28 cellular contexts compared by ENCODE assay signal in genomic region chr10:21205328-21205727, GRCh38.
"Had no signal": no experiment of that assay in that cellular context is flagged by ENCODE, and none has a peak within 500 bp of the region (broad histone marks: within the 10 kb centered on the region; RNA-seq: fewer than 3 reads in every experiment).

No MANE protein-coding gene starts in this region.

- H3K4me3 ChIP-seq: coronary artery, dorsolateral prefrontal cortex, esophagus muscularis mucosa, gastroesophageal sphincter had no signal

- H3K36me3 ChIP-seq: brain microvascular endothelial cell, esophagus muscularis mucosa, gastroesophageal sphincter had no signal

- ATAC-seq: activated T-helper 17 cell treated with anti-CD3 and anti-CD28 coated beads, Interleukin-2, amount 50 U/mL, for 72 hours; foreskin keratinocyte; gastroesophageal sphincter; WTC11 had no signal

- H3K27ac ChIP-seq: brain microvascular endothelial cell, coronary artery, dorsolateral prefrontal cortex, esophagus muscularis mucosa, foreskin keratinocyte, gastroesophageal sphincter, VCaP had no signal

- DNase-seq: activated CD4-positive, alpha-beta memory T cell treated with anti-CD3 and anti-CD28 coated beads, Interleukin-2, amount 10 ng/mL, durations not matched to agents 7 days and 5 days; activated CD4-positive, alpha-beta T cell treated with anti-CD3 and anti-CD28 coated beads for 1 hour; activated CD4-positive, alpha-beta T cell treated with anti-CD3 and anti-CD28 coated beads for 4 hours; activated CD4-positive, alpha-beta T cell treated with anti-CD3 and anti-CD28 coated beads, Interleukin-2, amount 10 ng/mL, durations not matched to agents 7 days and 5 days; activated CD4-positive, alpha-beta T cell treated with anti-CD3 and anti-CD28 coated beads, Interleukin-2, amount 50 U/mL, for 4 hours; activated CD8-positive, alpha-beta memory T cell treated with anti-CD3 and anti-CD28 coated beads, Interleukin-2, amount 50 U/mL, for 48 hours; activated effector memory CD4-positive, alpha-beta T cell treated with Interleukin-2 at 50 U/mL for 16 hours; activated gamma-delta T cell treated with Interleukin-2 at 50 U/mL for 16 hours; activated naive CD4-positive, alpha-beta T cell treated with anti-CD3 and anti-CD28 coated beads, Interleukin-2, amount 50 U/mL, for 16 hours; activated naive CD4-positive, alpha-beta T cell treated with Interleukin-2 at 50 U/mL for 16 hours; activated T-cell treated with anti-CD3 and anti-CD28 coated beads for 4 hours; activated T-cell treated with anti-CD3 and anti-CD28 coated beads, Interleukin-2, amount 50 U/mL, for 24 hours; amniotic stem cell; anterior cingulate cortex; brain microvascular endothelial cell; dorsolateral prefrontal cortex; effector memory CD4-positive, alpha-beta T cell; endodermal cell; foreskin keratinocyte; T-helper 2 cell had no signal

- H3K4me1 ChIP-seq: esophagus muscularis mucosa, foreskin keratinocyte, gastroesophageal sphincter had no signal

- FAIRE-seq: astrocyte, bronchial epithelial cell had no signal

- H3K27me3 ChIP-seq: brain microvascular endothelial cell had no signal
